8 cellular contexts compared by ENCODE assay signal in the genomic region with DNA sequence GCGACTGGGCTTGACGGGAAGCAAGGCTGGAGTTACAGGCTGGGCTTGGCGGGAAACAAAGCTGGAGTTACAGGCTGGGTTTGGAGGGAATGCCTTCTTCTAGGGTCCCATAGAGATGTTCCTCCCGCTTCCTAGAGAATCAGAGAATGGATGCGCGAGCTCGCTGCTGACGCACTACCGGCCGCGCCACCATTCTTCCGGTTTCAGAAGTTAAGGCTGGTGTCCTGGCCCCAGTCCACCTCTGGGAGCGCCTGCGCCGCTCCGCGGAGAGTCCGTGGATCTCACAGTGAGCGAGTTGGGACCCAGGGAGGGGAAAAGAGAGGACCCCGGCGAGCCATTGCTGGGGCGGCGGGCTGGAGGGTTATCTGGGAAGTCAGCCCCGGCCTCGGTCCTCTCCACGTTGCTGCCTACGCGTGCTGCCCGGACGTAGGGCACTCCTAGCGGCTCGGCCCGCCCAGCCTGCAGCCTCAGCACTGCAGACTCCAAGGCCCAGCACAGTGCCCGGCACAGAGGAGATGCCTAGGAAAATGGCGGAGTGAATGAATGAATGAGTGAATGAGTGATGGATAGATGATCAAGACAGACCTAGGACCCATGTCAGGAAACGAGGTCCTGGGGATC. TPM values are rescaled to one million over a fixed set of nuclear protein-coding genes. Genes with fewer than 3 reads are reported as not detected.
DNase-seq lines count a peak whose midpoint lies in the region; ATAC-seq and TF ChIP-seq lines count a peak whose summit lies in the region.

TSS of gene ZNF502 (plus strand) at position 206 of the 621 bp plus-strand sequence. CDS start 7,602 bp downstream, outside the sequence.

- no peaks in the 10 kb centered on the region for H3K4me1 ChIP-seq in mesendoderm (ENCODE audit: control insufficient read depth, low read depth, low read length)

- H3K27me3 Mint-ChIP-seq in endothelial cell (ENCODE audit: unreplicated experiment) = peaks cover 3% of the 10 kb centered on the region

- no peak within 1 kb of the TSS for H2BK5ac ChIP-seq in mesendoderm (ENCODE audit: low read length)

- peak within 1 kb of the TSS; percentile 42 for H3K27ac Mint-ChIP-seq in endothelial cell (ENCODE audit: unreplicated experiment)

- peaks cover 4% of the 10 kb centered on the region for H3K4me1 Mint-ChIP-seq in endothelial cell (ENCODE audit: unreplicated experiment)

- no peaks in the 10 kb centered on the region for H3K79me2 ChIP-seq in mesendoderm (ENCODE audit: control insufficient read depth, insufficient read depth, low read length)

- no peaks in the 10 kb centered on the region for H3K27me3 ChIP-seq in mesendoderm (ENCODE audit: insufficient read depth, low read length, poor library complexity)

- H4K8ac ChIP-seq in mesendoderm (ENCODE audit: low read depth, low read length) = no peak within 1 kb of the TSS

- H3K36me3 Mint-ChIP-seq in endothelial cell (ENCODE audit: low read depth, unreplicated experiment) = peaks cover 33% of the 10 kb centered on the region

- no peak for TF ChIP-seq CTCF in endothelial cell (IDR thresholded peaks at IDR 0.05; ENCODE audit: unreplicated experiment)

- peak within 1 kb of the TSS; percentile 58 for H3K56ac ChIP-seq in mesendoderm (ENCODE audit: low read length)

- DNase-seq in GM04504 (ENCODE audit: low read depth) = peak; percentile 66
- peak; percentile 55 for DNase-seq in NCI-H446 treated with DMSO at 0.1 percent for 48 hours (lab: John Stamatoyannopoulos, UW)
- DNase-seq in activated T-cell treated with anti-CD3 and anti-CD28 coated beads for 24 hours (ENCODE audit: low read depth) = peak; percentile 53
- peak; percentile 48 for DNase-seq in endothelial cell (ENCODE audit: low spot score)
- peak; percentile 94 for DNase-seq in mesendoderm
- DNase-seq in stimulated activated CD8-positive, alpha-beta memory T cell treated with anti-CD3 and anti-CD28 coated beads, Interleukin-12 subunit alpha, Interleukin-12 subunit beta, amount 100 ng/mL, for 4 hours (ENCODE audit: low read depth) = peak; percentile 31
- no peak for DNase-seq in SW 1271 (lab: John Stamatoyannopoulos, UW)

- peak within 1 kb of the TSS; percentile 88 for H3K4me3 Mint-ChIP-seq in endothelial cell (ENCODE audit: unreplicated experiment)

- H3K9ac ChIP-seq in mesendoderm (ENCODE audit: low read length) = peak within 1 kb of the TSS; percentile 48

- H3K4me2 ChIP-seq in mesendoderm (ENCODE audit: low read length) = peak within 1 kb of the TSS; percentile 14

- no peak within 1 kb of the TSS for H3K23ac ChIP-seq in mesendoderm (ENCODE audit: low read length)

- no peaks in the 10 kb centered on the region for H3K79me1 ChIP-seq in mesendoderm (ENCODE audit: low read length)

- H2BK15ac ChIP-seq in mesendoderm (replicated peaks; ENCODE audit: low read depth) = no peak within 1 kb of the TSS

- WGBS in mesendoderm (ENCODE audit: extremely low coverage, insufficient coverage, low lambda C conversion rate) = no CpG with 5 or more reads among the region's 36 CpGs

- H3K27ac ChIP-seq in mesendoderm (ENCODE audit: low read depth, low read length) = no peak within 1 kb of the TSS

- no peak within 1 kb of the TSS for H2AK5ac ChIP-seq in mesendoderm (ENCODE audit: low read length)

- peak within 1 kb of the TSS; percentile 71 for H4K5ac ChIP-seq in mesendoderm (ENCODE audit: low read length)

- no peak within 1 kb of the TSS for H3K18ac ChIP-seq in mesendoderm (ENCODE audit: low read length)

- H3K4ac ChIP-seq in mesendoderm (ENCODE audit: low read depth, low read length) = peak within 1 kb of the TSS; percentile 49

- H2BK120ac ChIP-seq in mesendoderm (ENCODE audit: low read depth, low read length) = no peak within 1 kb of the TSS

- no peaks in the 10 kb centered on the region for H3K36me3 ChIP-seq in mesendoderm (ENCODE audit: control insufficient read depth, insufficient read depth, low read length)

- no peak for ATAC-seq in HG03280 (IDR thresholded peaks at IDR 0.05; ENCODE audit: unreplicated experiment)

- H3K4me3 ChIP-seq in mesendoderm (ENCODE audit: low read length) = peak within 1 kb of the TSS; percentile 60

- H3K9me3 Mint-ChIP-seq in endothelial cell (ENCODE audit: unreplicated experiment) = peaks cover 25% of the 10 kb centered on the region

RNA-seq across cellular contexts. Expression of gene ZNF502, which starts in this region (rescaled TPM):
- 2.6 TPM for total RNA-seq in endothelial cell (ENCODE audit: unreplicated experiment)
- polyA plus RNA-seq in mesendoderm (2013, experiment 1 of 2) = 2.9 TPM
- 3.0 TPM for polyA plus RNA-seq in mesendoderm (2013, experiment 2 of 2)

Comparison
In these comparisons a context has a peak if more than half of its experiments do, and no peak if none do; other contexts are left out.
1. DNase-seq: peak in GM04504 (single experiment), NCI-H446 treated with DMSO at 0.1 percent for 48 hours (single experiment), activated T-cell treated with anti-CD3 and anti-CD28 coated beads for 24 hours (single experiment), endothelial cell (single experiment), mesendoderm (single experiment) and stimulated activated CD8-positive, alpha-beta memory T cell treated with anti-CD3 and anti-CD28 coated beads, Interleukin-12 subunit alpha, Interleukin-12 subunit beta, amount 100 ng/mL, for 4 hours (single experiment); none in SW 1271 (0 of 2).